In the genomic region with DNA sequence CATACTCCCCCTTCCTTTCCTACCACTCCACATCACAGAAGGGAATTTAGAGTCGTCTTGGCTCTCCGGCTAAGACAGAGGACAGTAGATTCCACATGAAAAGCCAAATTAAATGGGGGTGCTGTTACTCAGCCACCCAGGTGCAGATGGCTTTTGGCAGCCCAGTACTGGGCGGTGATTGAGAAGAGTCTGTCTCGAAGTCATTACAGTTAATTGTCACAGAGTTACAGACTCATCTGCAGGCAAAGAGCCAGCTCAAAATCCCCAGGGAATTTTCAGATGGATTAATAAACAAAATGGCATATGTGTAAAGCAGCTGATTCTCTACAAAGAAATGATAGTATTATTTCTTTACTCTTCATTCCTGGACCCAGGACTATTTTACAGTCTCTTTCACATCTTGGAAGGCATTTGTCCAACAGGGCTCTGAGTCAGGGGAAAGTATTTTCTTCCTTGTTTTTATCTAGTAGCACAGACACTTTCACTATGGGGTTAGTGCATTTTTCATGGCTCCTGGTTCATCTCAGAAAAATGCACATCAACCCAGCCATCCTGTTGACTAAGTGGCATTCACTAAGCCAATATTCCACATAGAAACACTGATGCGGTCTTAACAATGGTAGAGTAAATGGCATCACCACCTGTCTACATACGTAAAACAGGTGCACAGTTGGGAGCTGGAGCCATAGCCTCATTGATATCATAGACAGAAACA, we compare ENCODE assay signal across 9 cellular contexts.
DNase-seq lines count a peak whose midpoint lies in the region; ATAC-seq, FAIRE-seq and TF ChIP-seq lines count a peak whose summit lies in the region.
"Had no signal": no experiment of that assay in that cellular context is flagged by ENCODE, and none has a peak within 500 bp of the region (broad histone marks: within the 10 kb centered on the region; RNA-seq: fewer than 3 reads in every experiment).

No MANE protein-coding gene starts in this region.

- no TSS peak for BruUV-seq in HepG2 (replicated peaks; lab: Mats Ljungman, UMichigan)

- POLR2A ChIA-PET in HepG2 (lab: Yijun Ruan, JAX) = no interaction called here

- TF ChIP-seq RAD21 in HepG2 (CRISPR knock-in tag; IDR thresholded peaks at IDR 0.05) = no peak

- no peak for FAIRE-seq in HepG2 (lab: Jason Lieb, UNC)

- no peak for TF ChIP-seq CTCF in HepG2 (CRISPR knock-in tag; IDR thresholded peaks at IDR 0.05)

- TF ChIP-seq EP300 in HepG2 (IDR thresholded peaks at IDR 0.05; ENCODE audit: low read depth in 2 of 2, low read length in 2 of 2) (no peak), HepG2 (CRISPR knock-in tag; IDR thresholded peaks at IDR 0.05; ENCODE audit: borderline replicate concordance) (no peak)

- H3K9ac ChIP-seq in adipocyte (ENCODE audit: low read length) (no peak overlapping the region), HepG2 (ENCODE audit: insufficient read depth, low read depth, low read length) (no peak overlapping the region)

- peak; percentile 34 for DNase-seq in COLO668 (lab: John Stamatoyannopoulos, UW; ENCODE audit: unreplicated experiment)
- peak; percentile 89 for DNase-seq in NCI-H1105 treated with DMSO at 0.1 percent for 48 hours (lab: John Stamatoyannopoulos, UW)
- DNase-seq in adipocyte (ENCODE audit: low read depth) = peak; percentile 69
- peak; percentile 51 for DNase-seq in kidney glomerular epithelial cell (lab: John Stamatoyannopoulos, UW)
- no peak for DNase-seq in stimulated activated CD4-positive, alpha-beta T cell treated with anti-CD3 and anti-CD28 coated beads, Interleukin-1b, Interleukin-23, amount 100 ng/mL, for 48 hours
- no peak for DNase-seq in HepG2 (ENCODE audit: low spot score)

- H3K27me3 ChIP-seq in adipocyte (replicated peaks; ENCODE audit: control insufficient read depth, insufficient read depth, low read length) = no peaks in the 10 kb centered on the region
- H3K27me3 ChIP-seq in HepG2 (ENCODE audit: control insufficient read depth in 1 of 2, insufficient read depth in 2 of 2, low read length in 2 of 2) = no peaks in the 10 kb centered on the region; a peak in 1 of 5 replicates

- H3K4me1 ChIP-seq in adipocyte (ENCODE audit: control insufficient read depth, insufficient read depth, low read length) (peaks cover 33% of the 10 kb centered on the region), HepG2 (ENCODE audit: insufficient read depth, low read length) (no peaks in the 10 kb centered on the region)

- in situ Hi-C loops in HepG2 (cut with HindIII; ENCODE audit: extremely low pct_ligation_motif_present, low pct_unique_long_range_greater_than_20kb) = no loop called here

- H2AFZ ChIP-seq in HepG2 (ENCODE audit: low read length) = no peak overlapping the region

- no peak for TF ChIP-seq POLR2A in HepG2 (IDR thresholded peaks at IDR 0.05; ENCODE audit: insufficient read depth in 1 of 2, low read depth in 2 of 2, low read length in 2 of 2)

- H3K36me3 ChIP-seq in adipocyte (ENCODE audit: control insufficient read depth, insufficient read depth, low read length, severe bottlenecking) = no peaks in the 10 kb centered on the region
- H3K36me3 ChIP-seq in HepG2 (replicated peaks in 1 of 2; ENCODE audit: control insufficient read depth in 1 of 2, insufficient read depth in 2 of 2, low read length in 2 of 2) = no peaks in the 10 kb centered on the region

- H4K20me1 ChIP-seq in HepG2 (ENCODE audit: insufficient read depth, low read length) = no peaks in the 10 kb centered on the region

- H3K9me3 ChIP-seq in adipocyte (ENCODE audit: control insufficient read depth, low read length) = peaks cover 7% of the 10 kb centered on the region
- peaks cover 3% of the 10 kb centered on the region; the same call in 1 of the 2 replicates for H3K9me3 ChIP-seq in HepG2 (ENCODE audit: low read length)

- H3K4me3 ChIP-seq in adipocyte (ENCODE audit: low read length) = no peak overlapping the region
- no peak overlapping the region for H3K4me3 ChIP-seq in HepG2 (replicated peaks in 1 of 3; ENCODE audit: insufficient read depth in 1 of 3, low read depth in 2 of 3, low read length in 3 of 3)
- H3K4me3 ChIP-seq: lung had no signal

- 19% methylated on average over 6 of the region's 6 CpGs for WGBS in HepG2 (ENCODE audit: low lambda C conversion rate)

- CTCF ChIA-PET in HepG2 (lab: Yijun Ruan, JAX; ENCODE audit: low intra/inter-chr PET ratio, low total read pairs) = no interaction called here

- ATAC-seq in HG03432 (IDR thresholded peaks at IDR 0.05; ENCODE audit: unreplicated experiment) (no peak), HepG2 (no peak), GM21717 (IDR thresholded peaks at IDR 0.05; ENCODE audit: unreplicated experiment) (no peak)

- no peak overlapping the region for H3K4me2 ChIP-seq in HepG2 (ENCODE audit: low read depth, low read length)

- no peak overlapping the region for H3K27ac ChIP-seq in HepG2 (ENCODE audit: extremely low read length, insufficient read depth, low read length)

- no peaks in the 10 kb centered on the region for H3K79me2 ChIP-seq in HepG2 (ENCODE audit: insufficient read depth, low read length)

- intact Hi-C loops in HepG2 (cut with micrococcal nuclease; ENCODE audit: unreplicated experiment) = no loop called here

TF ChIP-seq in HepG2, 621 proteins besides CTCF, POLR2A, EP300 and RAD21:
- TF ChIP-seq SRSF9 (IDR thresholded peaks at IDR 0.05; ENCODE audit: borderline replicate concordance, insufficient read depth, low read depth, low read length, poor library complexity, severe bottlenecking) (no peak), EHMT2 (IDR thresholded peaks at IDR 0.05; ENCODE audit: borderline replicate concordance, low read depth, low read length) (no peak), ZNF431 (CRISPR knock-in tag; IDR thresholded peaks at IDR 0.05; ENCODE audit: borderline replicate concordance, low read depth) (no peak), NR3C1 (CRISPR knock-in tag; IDR thresholded peaks at IDR 0.05) (no peak), SSRP1 (CRISPR knock-in tag; IDR thresholded peaks at IDR 0.05) (no peak), ZSCAN25 (CRISPR knock-in tag; IDR thresholded peaks at IDR 0.05) (no peak), ZNF382 (CRISPR knock-in tag; IDR thresholded peaks at IDR 0.05; ENCODE audit: borderline replicate concordance) (no peak)
- TF ChIP-seq, protein P1, sequence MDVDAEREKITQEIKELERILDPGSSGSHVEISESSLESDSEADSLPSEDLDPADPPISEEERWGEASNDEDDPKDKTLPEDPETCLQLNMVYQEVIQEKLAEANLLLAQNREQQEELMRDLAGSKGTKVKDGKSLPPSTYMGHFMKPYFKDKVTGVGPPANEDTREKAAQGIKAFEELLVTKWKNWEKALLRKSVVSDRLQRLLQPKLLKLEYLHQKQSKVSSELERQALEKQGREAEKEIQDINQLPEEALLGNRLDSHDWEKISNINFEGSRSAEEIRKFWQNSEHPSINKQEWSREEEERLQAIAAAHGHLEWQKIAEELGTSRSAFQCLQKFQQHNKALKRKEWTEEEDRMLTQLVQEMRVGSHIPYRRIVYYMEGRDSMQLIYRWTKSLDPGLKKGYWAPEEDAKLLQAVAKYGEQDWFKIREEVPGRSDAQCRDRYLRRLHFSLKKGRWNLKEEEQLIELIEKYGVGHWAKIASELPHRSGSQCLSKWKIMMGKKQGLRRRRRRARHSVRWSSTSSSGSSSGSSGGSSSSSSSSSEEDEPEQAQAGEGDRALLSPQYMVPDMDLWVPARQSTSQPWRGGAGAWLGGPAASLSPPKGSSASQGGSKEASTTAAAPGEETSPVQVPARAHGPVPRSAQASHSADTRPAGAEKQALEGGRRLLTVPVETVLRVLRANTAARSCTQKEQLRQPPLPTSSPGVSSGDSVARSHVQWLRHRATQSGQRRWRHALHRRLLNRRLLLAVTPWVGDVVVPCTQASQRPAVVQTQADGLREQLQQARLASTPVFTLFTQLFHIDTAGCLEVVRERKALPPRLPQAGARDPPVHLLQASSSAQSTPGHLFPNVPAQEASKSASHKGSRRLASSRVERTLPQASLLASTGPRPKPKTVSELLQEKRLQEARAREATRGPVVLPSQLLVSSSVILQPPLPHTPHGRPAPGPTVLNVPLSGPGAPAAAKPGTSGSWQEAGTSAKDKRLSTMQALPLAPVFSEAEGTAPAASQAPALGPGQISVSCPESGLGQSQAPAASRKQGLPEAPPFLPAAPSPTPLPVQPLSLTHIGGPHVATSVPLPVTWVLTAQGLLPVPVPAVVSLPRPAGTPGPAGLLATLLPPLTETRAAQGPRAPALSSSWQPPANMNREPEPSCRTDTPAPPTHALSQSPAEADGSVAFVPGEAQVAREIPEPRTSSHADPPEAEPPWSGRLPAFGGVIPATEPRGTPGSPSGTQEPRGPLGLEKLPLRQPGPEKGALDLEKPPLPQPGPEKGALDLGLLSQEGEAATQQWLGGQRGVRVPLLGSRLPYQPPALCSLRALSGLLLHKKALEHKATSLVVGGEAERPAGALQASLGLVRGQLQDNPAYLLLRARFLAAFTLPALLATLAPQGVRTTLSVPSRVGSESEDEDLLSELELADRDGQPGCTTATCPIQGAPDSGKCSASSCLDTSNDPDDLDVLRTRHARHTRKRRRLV (CRISPR knock-in tag; IDR thresholded peaks at IDR 0.05) = no peak
- TF ChIP-seq, protein P2, sequence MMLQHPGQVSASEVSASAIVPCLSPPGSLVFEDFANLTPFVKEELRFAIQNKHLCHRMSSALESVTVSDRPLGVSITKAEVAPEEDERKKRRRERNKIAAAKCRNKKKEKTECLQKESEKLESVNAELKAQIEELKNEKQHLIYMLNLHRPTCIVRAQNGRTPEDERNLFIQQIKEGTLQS (CRISPR knock-in tag; IDR thresholded peaks at IDR 0.05) = no peak
- TF ChIP-seq, protein P3, sequence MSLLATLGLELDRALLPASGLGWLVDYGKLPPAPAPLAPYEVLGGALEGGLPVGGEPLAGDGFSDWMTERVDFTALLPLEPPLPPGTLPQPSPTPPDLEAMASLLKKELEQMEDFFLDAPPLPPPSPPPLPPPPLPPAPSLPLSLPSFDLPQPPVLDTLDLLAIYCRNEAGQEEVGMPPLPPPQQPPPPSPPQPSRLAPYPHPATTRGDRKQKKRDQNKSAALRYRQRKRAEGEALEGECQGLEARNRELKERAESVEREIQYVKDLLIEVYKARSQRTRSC (CRISPR knock-in tag; IDR thresholded peaks at IDR 0.05; ENCODE audit: low read depth) = no peak
TF ChIP-seq in HepG2: peak in this region for 0.

Comparison
In these comparisons a context has a peak if more than half of its experiments do, and no peak if none do; other contexts are left out.
1. DNase-seq: peak in COLO668 (single experiment), NCI-H1105 treated with DMSO at 0.1 percent for 48 hours (single experiment), adipocyte (single experiment) and kidney glomerular epithelial cell (single experiment); none in stimulated activated CD4-positive, alpha-beta T cell treated with anti-CD3 and anti-CD28 coated beads, Interleukin-1b, Interleukin-23, amount 100 ng/mL, for 48 hours (single experiment) and HepG2 (single experiment).